Comparison of ENCODE assay signal across 7 cellular contexts in genomic region chr2:108654726-108655125, GRCh38.
DNase-seq lines count a peak whose midpoint lies in the region; ATAC-seq and TF ChIP-seq lines count a peak whose summit lies in the region.
"Not testable (repeated sequence)": the region's sequence is repeated elsewhere in the genome, so short reads cannot be mapped to it uniquely, and the experiment has no call there.

No MANE protein-coding gene starts in this region.

- H3K9me3 ChIP-seq in adrenal gland (replicated peaks in 1 of 3); left lung; skeletal muscle satellite cell (replicated peaks; ENCODE audit: low read length): not testable (repeated sequence)

- not testable (repeated sequence) for TF ChIP-seq POLR2A in adrenal gland (IDR thresholded peaks at IDR 0.05)

- DNase-seq in HCEC 1CT, result peak; percentile 39
- DNase-seq in adrenal gland, result peak; percentile 78 to 97 (median 88)
- DNase-seq in dermis microvascular lymphatic vessel endothelial cell (ENCODE audit: low read depth in 2 of 2), result peak; percentile 84 to 91
- DNase-seq in Right ventricle myocardium inferior (ENCODE audit: missing footprints), result peak; percentile 86
- not testable (repeated sequence) for DNase-seq in left lung; omental fat pad (ENCODE audit: low spot score)

- not testable (repeated sequence) for H3K4me3 ChIP-seq in adrenal gland, left lung
- H3K4me3 ChIP-seq in skeletal muscle satellite cell (ENCODE audit: low read length), result peak overlapping the region; percentile 63

- 14 to 36% (median 17%) methylated on average over 3 to 8 of the region's 11 CpGs; no CpG with 5 or more reads in 1 of the 4 donors for WGBS in adrenal gland, 4 donors

- peak; percentile 99 for ATAC-seq in Right ventricle myocardium inferior
- peak; percentile 64 for ATAC-seq in left lung
- peak; percentile 37 for ATAC-seq in omental fat pad (ENCODE audit: low FRiP score)

- peak overlapping the region; percentile 71 for H3K4me2 ChIP-seq in skeletal muscle satellite cell (ENCODE audit: low read length)

- intact Hi-C loops in adrenal gland (cut with DNase I); Right ventricle myocardium inferior (cut with DNase I); left lung (cut with DNase I): not testable (repeated sequence)

- not testable (repeated sequence) for H3K4me1 ChIP-seq in adrenal gland (replicated peaks in 1 of 2); left lung
- peaks cover 18% of the 10 kb centered on the region for H3K4me1 ChIP-seq in skeletal muscle satellite cell (ENCODE audit: control insufficient read depth, insufficient read depth, low read length)

- not testable (repeated sequence) for TF ChIP-seq CTCF in adrenal gland (IDR thresholded peaks at IDR 0.05); left lung (IDR thresholded peaks at IDR 0.05); omental fat pad (IDR thresholded peaks at IDR 0.05)

- H3K27me3 ChIP-seq in adrenal gland; left lung; skeletal muscle satellite cell (ENCODE audit: control insufficient read depth, insufficient read depth, low read length): not testable (repeated sequence)

- H3K9ac ChIP-seq in skeletal muscle satellite cell (ENCODE audit: low read depth, low read length), result peak overlapping the region; percentile 81

- peak overlapping the region; percentile 53 to 92 (median 79) for H3K27ac ChIP-seq in adrenal gland
- not testable (repeated sequence) for H3K27ac ChIP-seq in left lung

- H3K36me3 ChIP-seq in adrenal gland (replicated peaks in 1 of 2); left lung; skeletal muscle satellite cell (ENCODE audit: insufficient read depth, low read length): not testable (repeated sequence)

Comparison
In these comparisons a context has a peak if more than half of its experiments do, and no peak if none do; other contexts are left out.
1. ATAC-seq: peak in every context shown above with its lines; median percentile 99 in Right ventricle myocardium inferior; 64 in left lung; 37 in omental fat pad.